34 cellular contexts compared by ENCODE assay signal in genomic region chr5:150177721-150178120, GRCh38. TPM values are rescaled to one million over a fixed set of nuclear protein-coding genes. Genes with fewer than 3 reads are reported as not detected.
"Had no signal": no experiment of that assay in that cellular context is flagged by ENCODE, and none has a peak within 500 bp of the region (broad histone marks: within the 10 kb centered on the region; RNA-seq: fewer than 3 reads in every experiment).

No MANE protein-coding gene starts in this region.

- ATAC-seq: activated CD4-positive, alpha-beta T cell treated with anti-CD3 and anti-CD28 coated beads for 36 hours; activated CD4-positive, CD25-positive, alpha-beta regulatory T cell treated with anti-CD3 and anti-CD28 coated beads, Interleukin-2, amount 50 U/mL, for 24 hours; activated naive CD4-positive, alpha-beta T cell treated with anti-CD3 and anti-CD28 coated beads, Interleukin-2, amount 50 U/mL, for 72 hours; activated T-cell treated with anti-CD3 and anti-CD28 coated beads, Interleukin-2, amount 50 U/mL, for 4 hours; Panc1; WTC11 had no signal

- DNase-seq: activated CD4-positive, alpha-beta memory T cell treated with anti-CD3 and anti-CD28 coated beads for 36 hours; activated CD4-positive, alpha-beta T cell treated with anti-CD3 and anti-CD28 coated beads for 36 hours; activated CD4-positive, alpha-beta T cell treated with anti-CD3 and anti-CD28 coated beads, Interleukin-2, amount 10 ng/mL, durations not matched to agents 7 days and 5 days; activated CD8-positive, alpha-beta memory T cell treated with anti-CD3 and anti-CD28 coated beads, Interleukin-2, amount 50 U/mL, for 4 hours; activated gamma-delta T cell treated with Interleukin-2 at 50 U/mL for 16 hours; activated naive CD4-positive, alpha-beta T cell treated with anti-CD3 and anti-CD28 coated beads for 36 hours; activated T-cell treated with anti-CD3 and anti-CD28 coated beads for 4 hours; activated T-cell treated with anti-CD3 and anti-CD28 coated beads, Interleukin-2, amount 50 U/mL, for 4 hours; adrenal gland; caudate nucleus; Kasumi-1; KG1; NCI-H1048; NCI-H1105 treated with DMSO at 0.1 percent for 48 hours; NCI-H1436; NCI-H1694 treated with DMSO at 0.1 percent for 48 hours; NCI-H2029; NCI-H345; NCI-H524 treated with DMSO at 0.1 percent for 48 hours; RPMI8226; SIG-M5; T1000 had no signal

- H3K9me3 Mint-ChIP-seq: activated CD4-positive, alpha-beta memory T cell treated with anti-CD3 and anti-CD28 coated beads for 36 hours; activated CD4-positive, alpha-beta T cell treated with anti-CD3 and anti-CD28 coated beads, Interleukin-2, amount 10 ng/mL, durations not matched to agents 7 days and 5 days; activated naive CD4-positive, alpha-beta T cell treated with anti-CD3 and anti-CD28 coated beads for 36 hours; activated naive CD4-positive, alpha-beta T cell treated with anti-CD3 and anti-CD28 coated beads, Interleukin-2, amount 50 U/mL, for 72 hours; activated T-cell treated with anti-CD3 and anti-CD28 coated beads, Interleukin-2, amount 50 U/mL, for 4 hours; activated T-helper 1 cell treated with anti-CD3 and anti-CD28 coated beads, Interleukin-12 subunit alpha, Interleukin-12 subunit beta, Interleukin-2, Interleukin-4 antibody, amounts not matched to agents 30 ng/mL and 10 ng/mL and 1 ng/mL, durations not matched to agents 14 hours and 24 hours and 36 hours; brain; WTC11 had no signal

- H3K36me3 ChIP-seq: adrenal gland, MG63 had no signal

- H3K36me3 Mint-ChIP-seq: activated CD4-positive, alpha-beta memory T cell treated with anti-CD3 and anti-CD28 coated beads for 36 hours; activated naive CD4-positive, alpha-beta T cell treated with anti-CD3 and anti-CD28 coated beads, Interleukin-2, amount 50 U/mL, for 72 hours; brain; WTC11 had no signal

- H3K4me3 ChIP-seq: adrenal gland, MG63, SK-N-MC had no signal

- H3K4me3 Mint-ChIP-seq: activated CD4-positive, alpha-beta memory T cell treated with anti-CD3 and anti-CD28 coated beads for 36 hours; activated CD4-positive, alpha-beta T cell treated with anti-CD3 and anti-CD28 coated beads for 36 hours; activated CD4-positive, alpha-beta T cell treated with anti-CD3 and anti-CD28 coated beads, Interleukin-2, amount 10 ng/mL, durations not matched to agents 7 days and 5 days; activated naive CD4-positive, alpha-beta T cell treated with anti-CD3 and anti-CD28 coated beads for 36 hours; activated T-cell treated with anti-CD3 and anti-CD28 coated beads, Interleukin-2, amount 50 U/mL, for 4 hours; activated T-helper 1 cell treated with anti-CD3 and anti-CD28 coated beads, Interleukin-12 subunit alpha, Interleukin-12 subunit beta, Interleukin-2, Interleukin-4 antibody, amounts not matched to agents 30 ng/mL and 10 ng/mL and 1 ng/mL, durations not matched to agents 14 hours and 24 hours and 36 hours; brain; WTC11 had no signal

- H3K9me3 ChIP-seq: adrenal gland had no signal

- H3K4me1 Mint-ChIP-seq: activated CD4-positive, alpha-beta T cell treated with anti-CD3 and anti-CD28 coated beads for 36 hours; activated CD4-positive, alpha-beta T cell treated with anti-CD3 and anti-CD28 coated beads, Interleukin-2, amount 10 ng/mL, durations not matched to agents 7 days and 5 days; WTC11 had no signal

- H3K27ac ChIP-seq: adrenal gland, SK-N-MC had no signal

- H3K27me3 ChIP-seq: adrenal gland, MG63 had no signal

- H3K27ac Mint-ChIP-seq: activated CD4-positive, alpha-beta memory T cell treated with anti-CD3 and anti-CD28 coated beads for 36 hours; activated CD4-positive, alpha-beta T cell treated with anti-CD3 and anti-CD28 coated beads for 36 hours; activated CD4-positive, alpha-beta T cell treated with anti-CD3 and anti-CD28 coated beads, Interleukin-2, amount 10 ng/mL, durations not matched to agents 7 days and 5 days; activated naive CD4-positive, alpha-beta T cell treated with anti-CD3 and anti-CD28 coated beads for 36 hours; activated naive CD4-positive, alpha-beta T cell treated with anti-CD3 and anti-CD28 coated beads, Interleukin-2, amount 50 U/mL, for 72 hours; activated T-helper 1 cell treated with anti-CD3 and anti-CD28 coated beads, Interleukin-12 subunit alpha, Interleukin-12 subunit beta, Interleukin-2, Interleukin-4 antibody, amounts not matched to agents 30 ng/mL and 10 ng/mL and 1 ng/mL, durations not matched to agents 14 hours and 24 hours and 36 hours; brain; WTC11 had no signal

RNA-seq across cellular contexts. Expression of gene CDX1, which starts 11.1 kb away (rescaled TPM):
- total RNA-seq: activated CD4-positive, alpha-beta memory T cell treated with anti-CD3 and anti-CD28 coated beads for 36 hours; activated CD4-positive, alpha-beta T cell treated with anti-CD3 and anti-CD28 coated beads for 36 hours; activated CD4-positive, alpha-beta T cell treated with anti-CD3 and anti-CD28 coated beads, Interleukin-2, amount 10 ng/mL, durations not matched to agents 7 days and 5 days; activated naive CD4-positive, alpha-beta T cell treated with anti-CD3 and anti-CD28 coated beads for 36 hours; activated naive CD4-positive, alpha-beta T cell treated with anti-CD3 and anti-CD28 coated beads, Interleukin-2, amount 50 U/mL, for 72 hours; activated T-helper 1 cell treated with anti-CD3 and anti-CD28 coated beads, Interleukin-12 subunit alpha, Interleukin-12 subunit beta, Interleukin-2, Interleukin-4 antibody, amounts not matched to agents 30 ng/mL and 10 ng/mL and 1 ng/mL, durations not matched to agents 14 hours and 24 hours and 36 hours; bronchial epithelial cell; NCI-H460; T-helper 1 cell treated with Interleukin-12 subunit alpha and Interleukin-12 subunit beta and Interleukin-4 antibody, amounts not matched to agents 30 ng/mL and 1 ng/mL, for 36 hours; T-helper 2 cell treated with Interferon-gamma antibody and Interleukin-4, amounts not matched to agents 100 ng/mL and 5 ng/mL, for 36 hours had no signal

RNA-seq across cellular contexts. Expression of gene SLC6A7, which starts 12.1 kb away (rescaled TPM):
- total RNA-seq: activated CD4-positive, alpha-beta memory T cell treated with anti-CD3 and anti-CD28 coated beads for 36 hours; activated CD4-positive, alpha-beta T cell treated with anti-CD3 and anti-CD28 coated beads for 36 hours; activated CD4-positive, alpha-beta T cell treated with anti-CD3 and anti-CD28 coated beads, Interleukin-2, amount 10 ng/mL, durations not matched to agents 7 days and 5 days; activated naive CD4-positive, alpha-beta T cell treated with anti-CD3 and anti-CD28 coated beads for 36 hours; activated naive CD4-positive, alpha-beta T cell treated with anti-CD3 and anti-CD28 coated beads, Interleukin-2, amount 50 U/mL, for 72 hours; activated T-cell treated with anti-CD3 and anti-CD28 coated beads, Interleukin-2, amount 50 U/mL, for 4 hours; activated T-helper 1 cell treated with anti-CD3 and anti-CD28 coated beads, Interleukin-12 subunit alpha, Interleukin-12 subunit beta, Interleukin-2, Interleukin-4 antibody, amounts not matched to agents 30 ng/mL and 10 ng/mL and 1 ng/mL, durations not matched to agents 14 hours and 24 hours and 36 hours; adrenal gland; bronchial epithelial cell; T-helper 1 cell treated with Interleukin-12 subunit alpha and Interleukin-12 subunit beta and Interleukin-4 antibody, amounts not matched to agents 30 ng/mL and 1 ng/mL, for 36 hours; T-helper 2 cell treated with Interferon-gamma antibody and Interleukin-4, amounts not matched to agents 100 ng/mL and 5 ng/mL, for 36 hours had no signal

RNA-seq across cellular contexts. Expression of gene PDGFRB, which starts 22.1 kb away (rescaled TPM):
- total RNA-seq: activated CD4-positive, alpha-beta T cell treated with anti-CD3 and anti-CD28 coated beads for 36 hours had no signal
